ENCODE assay signal across 14 cellular contexts in the genomic region with DNA sequence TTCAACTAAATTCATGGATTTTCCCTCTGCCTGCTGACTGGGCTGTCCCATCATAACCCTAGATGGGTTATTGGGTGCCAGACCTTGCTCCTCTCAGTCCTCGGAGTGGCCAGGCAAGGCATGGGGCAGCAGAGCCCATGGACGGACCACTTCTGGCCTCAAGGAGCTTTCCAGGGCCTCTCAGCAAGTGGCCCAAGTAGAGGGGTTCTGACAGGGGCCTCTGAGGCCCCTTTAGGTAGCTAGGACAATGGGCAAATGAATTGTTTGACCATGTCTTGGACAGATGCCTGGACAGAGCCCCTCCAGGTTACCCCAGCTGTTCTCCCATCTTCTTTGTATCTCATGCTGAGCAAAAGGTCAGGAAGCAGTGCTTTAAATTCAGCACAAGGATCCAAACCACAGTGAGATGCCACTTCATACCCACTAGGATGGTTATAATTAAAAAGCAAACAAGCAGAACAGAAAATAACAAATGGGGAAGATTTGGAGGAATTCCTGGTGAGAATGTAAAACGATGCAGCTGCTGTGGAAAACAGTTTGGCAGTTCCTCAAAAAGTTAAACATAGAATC.
DNase-seq lines count a peak whose midpoint lies in the region; ATAC-seq and TF ChIP-seq lines count a peak whose summit lies in the region.
"Had no signal": no experiment of that assay in that cellular context is flagged by ENCODE, and none has a peak within 500 bp of the region (broad histone marks: within the 10 kb centered on the region; RNA-seq: fewer than 3 reads in every experiment).

No MANE protein-coding gene starts in this region.

- H3K27ac ChIP-seq in DND-41 (ENCODE audit: low read length) (peak overlapping the region; percentile 47; the same call in 1 of the 2 replicates), vagina (no peak overlapping the region)
- H3K27ac ChIP-seq: BLaER1 treated with 17β-estradiol and CSF1 and Interleukin-3, amounts not matched to agents 10 nM and 100 nM; HL-60 had no signal

- peaks cover 40% of the 10 kb centered on the region for H3K4me1 ChIP-seq in DND-41 (ENCODE audit: insufficient read depth, low read length)
- H3K4me1 ChIP-seq in vagina, result no peaks in the 10 kb centered on the region

- intact Hi-C loops in vagina (cut with DNase I), result no loop called here

- H3K9ac ChIP-seq in DND-41 (ENCODE audit: low read depth, low read length), result no peak overlapping the region
- H3K9ac ChIP-seq: BLaER1 treated with 17β-estradiol and CSF1 and Interleukin-3, amounts not matched to agents 10 nM and 100 nM had no signal

- no peaks in the 10 kb centered on the region for H3K9me3 ChIP-seq in DND-41 (ENCODE audit: insufficient read depth, low read length, severe bottlenecking)
- no peaks in the 10 kb centered on the region for H3K9me3 ChIP-seq in vagina

- no peak for TF ChIP-seq POLR2A in vagina (IDR thresholded peaks at IDR 0.05)

- no peaks in the 10 kb centered on the region for H3K4me1 Mint-ChIP-seq in stimulated activated memory B cell treated with anti-CD40 and anti-IgM and Interleukin-4, amounts not matched to agents 10 μg/mL and 1 μg/mL and 100 μg/mL, for 72 hours
- H3K4me1 Mint-ChIP-seq: B cell had no signal

- H3K9me3 Mint-ChIP-seq in stimulated activated memory B cell treated with anti-CD40 and anti-IgM and Interleukin-4, amounts not matched to agents 10 μg/mL and 1 μg/mL and 100 μg/mL, for 72 hours, result no peaks in the 10 kb centered on the region
- H3K9me3 Mint-ChIP-seq: CD8-positive, alpha-beta T cell had no signal

- TF ChIP-seq CTCF in DND-41 (IDR thresholded peaks at IDR 0.05; ENCODE audit: borderline replicate concordance, extremely low read depth, low read length, poor library complexity, severe bottlenecking), result no peak
- TF ChIP-seq CTCF in vagina (IDR thresholded peaks at IDR 0.05), result no peak

- no peak overlapping the region for H3K4me2 ChIP-seq in DND-41 (ENCODE audit: insufficient read depth, low read length)
- H3K4me2 ChIP-seq: BLaER1 treated with 17β-estradiol and CSF1 and Interleukin-3, amounts not matched to agents 10 nM and 100 nM had no signal

- H3K27me3 ChIP-seq in DND-41 (ENCODE audit: insufficient read depth, low read length, poor library complexity) (no peaks in the 10 kb centered on the region), vagina (no peaks in the 10 kb centered on the region)
- H3K27me3 ChIP-seq: BLaER1 treated with 17β-estradiol and CSF1 and Interleukin-3, amounts not matched to agents 10 nM and 100 nM had no signal

- ATAC-seq in DND-41 (ENCODE audit: insufficient read depth, low read depth), result no peak
- ATAC-seq in stimulated activated memory B cell treated with anti-CD40 and anti-IgM and Interleukin-4, amounts not matched to agents 10 μg/mL and 1 μg/mL and 100 μg/mL, for 72 hours, result no peak
- ATAC-seq: CD8-positive, alpha-beta T cell had no signal

- H3K36me3 ChIP-seq in DND-41 (ENCODE audit: insufficient read depth, low read length) (peaks cover 16% of the 10 kb centered on the region), vagina (no peaks in the 10 kb centered on the region)
- H3K36me3 ChIP-seq: BLaER1 treated with 17β-estradiol and CSF1 and Interleukin-3, amounts not matched to agents 10 nM and 100 nM had no signal

- no peak overlapping the region for H3K27ac Mint-ChIP-seq in stimulated activated memory B cell treated with anti-CD40 and anti-IgM and Interleukin-4, amounts not matched to agents 10 μg/mL and 1 μg/mL and 100 μg/mL, for 72 hours
- H3K27ac Mint-ChIP-seq: B cell; CD8-positive, alpha-beta T cell had no signal

- no peak overlapping the region for H2AFZ ChIP-seq in DND-41 (ENCODE audit: low read depth, low read length)

- no peaks in the 10 kb centered on the region for H4K20me1 ChIP-seq in DND-41 (ENCODE audit: insufficient read depth, low read length)
- H4K20me1 ChIP-seq: BLaER1 treated with 17β-estradiol and CSF1 and Interleukin-3, amounts not matched to agents 10 nM and 100 nM had no signal

- H3K36me3 Mint-ChIP-seq in stimulated activated memory B cell treated with anti-CD40 and anti-IgM and Interleukin-4, amounts not matched to agents 10 μg/mL and 1 μg/mL and 100 μg/mL, for 72 hours, result no peaks in the 10 kb centered on the region
- H3K36me3 Mint-ChIP-seq: CD8-positive, alpha-beta T cell had no signal

- no peak for DNase-seq in DND-41
- peak; percentile 42 for DNase-seq in NCI-H69 (lab: John Stamatoyannopoulos, UW)
- peak; percentile 44 for DNase-seq in myocyte (ENCODE audit: low read depth)
- peak; percentile 40 to 52 for DNase-seq in vagina (ENCODE audit: extremely low spot score in 2 of 2)
- no peak for DNase-seq in GDM1 (lab: John Stamatoyannopoulos, UW)
- DNase-seq: Calu3, DMS79 treated with DMSO at 0.1 percent for 48 hours, EL, HCEC 1CT had no signal

- no peak overlapping the region for H3K4me3 Mint-ChIP-seq in stimulated activated memory B cell treated with anti-CD40 and anti-IgM and Interleukin-4, amounts not matched to agents 10 μg/mL and 1 μg/mL and 100 μg/mL, for 72 hours
- H3K4me3 Mint-ChIP-seq: B cell; CD8-positive, alpha-beta T cell had no signal

- H3K4me3 ChIP-seq in DND-41 (ENCODE audit: low read depth in 1 of 2, low read length in 2 of 2), result no peak overlapping the region
- no peak overlapping the region for H3K4me3 ChIP-seq in vagina
- H3K4me3 ChIP-seq: BLaER1 treated with 17β-estradiol and CSF1 and Interleukin-3, amounts not matched to agents 10 nM and 100 nM had no signal

- peaks cover 8% of the 10 kb centered on the region; the same call in 1 of the 2 replicates for H3K79me2 ChIP-seq in DND-41 (ENCODE audit: insufficient read depth, low read length)

- peaks cover 7% of the 10 kb centered on the region for H3K27me3 Mint-ChIP-seq in stimulated activated memory B cell treated with anti-CD40 and anti-IgM and Interleukin-4, amounts not matched to agents 10 μg/mL and 1 μg/mL and 100 μg/mL, for 72 hours

Comparison
In these comparisons a context has a peak if more than half of its experiments do, and no peak if none do; other contexts are left out.
1. DNase-seq: peak in NCI-H69 (single experiment), myocyte (single experiment) and vagina (2 of 2); none in DND-41 (single experiment) and GDM1 (single experiment).